In the genomic region with DNA sequence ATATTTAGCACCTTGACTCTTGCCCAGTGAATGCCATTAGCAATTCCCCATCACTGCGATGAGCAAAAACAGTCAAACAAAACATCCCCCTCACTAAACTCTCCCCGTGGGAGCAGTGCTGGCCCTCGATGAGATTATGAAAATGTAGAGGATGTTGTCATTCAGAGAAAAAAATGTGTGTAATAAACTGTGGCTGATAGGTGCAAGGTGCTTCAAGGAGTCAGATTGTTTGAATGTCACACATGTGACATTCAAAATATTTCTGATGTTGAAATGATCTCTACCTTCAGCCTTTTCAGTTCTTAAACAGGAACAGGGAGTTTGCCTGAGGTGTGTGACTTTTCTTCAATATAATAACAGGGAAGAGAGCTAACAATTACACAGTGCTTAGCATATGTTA, we compare ENCODE assay signal across 25 cellular contexts.
"Had no signal": no experiment of that assay in that cellular context is flagged by ENCODE, and none has a peak within 500 bp of the region (broad histone marks: within the 10 kb centered on the region; RNA-seq: fewer than 3 reads in every experiment).

No MANE protein-coding gene starts in this region.

- H3K27ac Mint-ChIP-seq: immature natural killer cell; memory B cell; naive thymus-derived CD4-positive, alpha-beta T cell had no signal

- H3K27me3 ChIP-seq: dorsolateral prefrontal cortex, esophagus squamous epithelium, gastroesophageal sphincter, heart left ventricle, hepatocyte had no signal

- H3K9me3 ChIP-seq: esophagus squamous epithelium, gastroesophageal sphincter, heart left ventricle had no signal

- H3K4me3 ChIP-seq: coronary artery, dorsolateral prefrontal cortex, esophagus squamous epithelium, gastroesophageal sphincter, heart left ventricle, hepatocyte, lung had no signal

- H3K27ac ChIP-seq: coronary artery, dorsolateral prefrontal cortex, esophagus squamous epithelium, gastroesophageal sphincter, heart left ventricle, hepatocyte had no signal

- H3K36me3 ChIP-seq: esophagus squamous epithelium, gastroesophageal sphincter, heart left ventricle had no signal

- H3K27me3 Mint-ChIP-seq: memory B cell had no signal

- DNase-seq: dermis blood vessel endothelial cell; dorsolateral prefrontal cortex; effector CD4-positive, alpha-beta T cell; effector memory CD4-positive, alpha-beta T cell; esophagus squamous epithelium; foreskin fibroblast; heart left ventricle; hypothalamus; immature natural killer cell; islet precursor cell; kidney; kidney glomerular epithelial cell; left colon; left ventricle myocardium superior; mammary epithelial cell; mesendoderm; midbrain; naive thymus-derived CD4-positive, alpha-beta T cell had no signal

- H3K4me1 Mint-ChIP-seq: immature natural killer cell; memory B cell; naive thymus-derived CD4-positive, alpha-beta T cell had no signal

- ATAC-seq: esophagus mucosa; gastroesophageal sphincter; left colon; left lobe of liver; naive thymus-derived CD4-positive, alpha-beta T cell had no signal

- H3K36me3 Mint-ChIP-seq: immature natural killer cell; memory B cell; naive thymus-derived CD4-positive, alpha-beta T cell had no signal

- H3K4me1 ChIP-seq: esophagus squamous epithelium, gastroesophageal sphincter had no signal

- H3K9me3 Mint-ChIP-seq: immature natural killer cell, memory B cell had no signal

- H3K4me3 Mint-ChIP-seq: immature natural killer cell; memory B cell; naive thymus-derived CD4-positive, alpha-beta T cell had no signal
